ENCODE assay signal across 1 cellular context in genomic region chr10:8056891-8057331, GRCh38.
TF ChIP-seq lines count a peak whose summit lies in the region.

No MANE protein-coding gene starts in this region.

TF ChIP-seq in liver, 16 proteins besides CTCF, POLR2A, EP300 and RAD21 (continued from another document):
- TF ChIP-seq REST (IDR thresholded peaks at IDR 0.05): no peak
- TF ChIP-seq HNF4A (conservative IDR thresholded peaks at IDR 0.05): no peak
- TF ChIP-seq JUND (IDR thresholded peaks at IDR 0.05): no peak
- no peak for TF ChIP-seq RXRA (IDR thresholded peaks at IDR 0.05)
- no peak for TF ChIP-seq FOXA2 (IDR thresholded peaks at IDR 0.05)
- no peak for TF ChIP-seq MAX (IDR thresholded peaks at IDR 0.05)
- TF ChIP-seq HNF4G (IDR thresholded peaks at IDR 0.05): no peak
- no peak for TF ChIP-seq ZBTB33 (IDR thresholded peaks at IDR 0.05)
- TF ChIP-seq GABPA (IDR thresholded peaks at IDR 0.05 in 1 of 2, conservative IDR thresholded peaks at IDR 0.05 in 1 of 2): no peak
- TF ChIP-seq TAF1 (conservative IDR thresholded peaks at IDR 0.05): no peak
- TF ChIP-seq FOXA1 (IDR thresholded peaks at IDR 0.05): no peak
- TF ChIP-seq SP1 (IDR thresholded peaks at IDR 0.05): no peak
- no peak for TF ChIP-seq EGR1 (IDR thresholded peaks at IDR 0.05; ENCODE audit: low read depth in 2 of 2)
- no peak for TF ChIP-seq ATF3 (IDR thresholded peaks at IDR 0.05)
